35 cellular contexts compared by ENCODE assay signal in the genomic region with DNA sequence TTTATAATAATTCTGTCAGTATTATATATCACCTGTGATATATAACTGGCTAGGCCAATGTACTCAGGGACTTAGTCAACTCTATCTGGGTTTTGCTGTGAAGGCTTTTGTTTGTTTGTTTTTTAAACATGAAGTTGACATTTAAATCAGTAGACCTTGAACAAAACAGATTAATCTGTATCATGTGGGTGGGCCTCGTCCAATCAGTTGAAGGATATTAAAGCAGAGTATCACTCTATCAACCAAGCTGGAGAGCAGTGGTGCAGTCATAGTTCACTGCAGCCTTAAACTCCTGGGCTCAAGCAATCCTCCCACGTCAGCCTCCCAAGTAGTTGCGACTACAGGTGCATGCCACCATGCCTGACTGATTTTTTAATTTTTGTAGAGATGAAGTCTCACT.
"Had no signal": no experiment of that assay in that cellular context is flagged by ENCODE, and none has a peak within 500 bp of the region (broad histone marks: within the 10 kb centered on the region; RNA-seq: fewer than 3 reads in every experiment).

No MANE protein-coding gene starts in this region.

- DNase-seq: Karpas-422, Kasumi-1, MG63, MV-4-11, NCI-H1048, NCI-H1092, NCI-H1092 treated with DMSO at 0.1 percent for 48 hours, NCI-H1105, NCI-H1105 treated with DMSO at 0.1 percent for 48 hours, NCI-H1417, NCI-H1417 treated with DMSO at 0.1 percent for 48 hours, NCI-H1436, NCI-H1436 treated with DMSO at 0.1 percent for 48 hours, NCI-H146, NCI-H1694, NCI-H1694 treated with DMSO at 0.1 percent for 48 hours, NCI-H187, NCI-H187 treated with DMSO at 0.1 percent for 48 hours, NCI-H1930, NCI-H2029, NCI-H2029 treated with DMSO at 0.1 percent for 48 hours, NCI-H2081, NCI-H2081 treated with DMSO at 0.1 percent for 48 hours, NCI-H2107, NCI-H2171, NCI-H2171 treated with DMSO at 0.1 percent for 48 hours, NCI-H2227 treated with DMSO at 0.1 percent for 48 hours, NCI-H226, NCI-H345, NCI-H446, NCI-H446 treated with DMSO at 0.1 percent for 48 hours, NCI-H510A, NCI-H510A treated with DMSO at 0.1 percent for 48 hours, NCI-H524, NCI-H524 treated with DMSO at 0.1 percent for 48 hours had no signal

- H3K27me3 ChIP-seq: MG63 had no signal

- H3K4me3 ChIP-seq: MG63 had no signal

- H3K9me3 ChIP-seq: MG63 had no signal

- H3K36me3 ChIP-seq: MG63 had no signal
